In genomic region chr3:66419053-66419440, GRCh38 we compare ENCODE assay signal across 1 cellular context.
TF ChIP-seq lines count a peak whose summit lies in the region.

No MANE protein-coding gene starts in this region.

TF ChIP-seq in IMR-90, 13 proteins besides CTCF, POLR2A, EP300 and RAD21 (continued from another document):
- TF ChIP-seq, protein P1, sequence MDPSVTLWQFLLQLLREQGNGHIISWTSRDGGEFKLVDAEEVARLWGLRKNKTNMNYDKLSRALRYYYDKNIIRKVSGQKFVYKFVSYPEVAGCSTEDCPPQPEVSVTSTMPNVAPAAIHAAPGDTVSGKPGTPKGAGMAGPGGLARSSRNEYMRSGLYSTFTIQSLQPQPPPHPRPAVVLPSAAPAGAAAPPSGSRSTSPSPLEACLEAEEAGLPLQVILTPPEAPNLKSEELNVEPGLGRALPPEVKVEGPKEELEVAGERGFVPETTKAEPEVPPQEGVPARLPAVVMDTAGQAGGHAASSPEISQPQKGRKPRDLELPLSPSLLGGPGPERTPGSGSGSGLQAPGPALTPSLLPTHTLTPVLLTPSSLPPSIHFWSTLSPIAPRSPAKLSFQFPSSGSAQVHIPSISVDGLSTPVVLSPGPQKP (IDR thresholded peaks at IDR 0.05; ENCODE audit: borderline replicate concordance, low read depth, low read length) = no peak
- TF ChIP-seq, protein P2, sequence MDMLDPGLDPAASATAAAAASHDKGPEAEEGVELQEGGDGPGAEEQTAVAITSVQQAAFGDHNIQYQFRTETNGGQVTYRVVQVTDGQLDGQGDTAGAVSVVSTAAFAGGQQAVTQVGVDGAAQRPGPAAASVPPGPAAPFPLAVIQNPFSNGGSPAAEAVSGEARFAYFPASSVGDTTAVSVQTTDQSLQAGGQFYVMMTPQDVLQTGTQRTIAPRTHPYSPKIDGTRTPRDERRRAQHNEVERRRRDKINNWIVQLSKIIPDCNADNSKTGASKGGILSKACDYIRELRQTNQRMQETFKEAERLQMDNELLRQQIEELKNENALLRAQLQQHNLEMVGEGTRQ (IDR thresholded peaks at IDR 0.05; ENCODE audit: low read depth, low read length) = no peak
- TF ChIP-seq FOS (IDR thresholded peaks at IDR 0.05; ENCODE audit: low read depth, low read length) (no peak), MAZ (IDR thresholded peaks at IDR 0.05; ENCODE audit: borderline replicate concordance, low read depth, low read length) (no peak), BHLHE40 (IDR thresholded peaks at IDR 0.05; ENCODE audit: low read depth, low read length) (no peak)
